In the genomic region with DNA sequence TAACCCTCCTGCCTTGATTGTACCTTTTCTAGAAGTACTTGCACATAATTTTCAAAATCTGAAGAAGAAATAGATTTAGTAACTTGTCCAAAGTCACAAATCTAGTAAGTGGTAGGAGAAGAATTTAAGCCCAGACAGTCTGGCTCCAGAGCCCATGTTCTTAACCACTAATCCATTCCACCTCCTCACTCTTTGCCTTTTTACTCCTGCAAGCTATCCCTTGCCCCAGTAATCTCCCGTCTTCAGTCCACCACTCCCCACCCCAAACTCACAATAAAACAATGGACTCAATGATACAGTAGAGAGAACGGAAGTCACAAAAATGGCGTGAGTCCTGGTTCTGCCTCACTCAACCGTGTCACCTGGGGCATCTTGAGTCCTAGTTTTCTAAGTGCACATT, we compare ENCODE assay signal across 11 cellular contexts. TPM values are rescaled to one million over a fixed set of nuclear protein-coding genes. Genes with fewer than 3 reads are reported as not detected.
DNase-seq lines count a peak whose midpoint lies in the region; ATAC-seq and TF ChIP-seq lines count a peak whose summit lies in the region.
"Had no signal": no experiment of that assay in that cellular context is flagged by ENCODE, and none has a peak within 500 bp of the region (broad histone marks: within the 10 kb centered on the region; RNA-seq: fewer than 3 reads in every experiment).

No MANE protein-coding gene starts in this region.

- peak overlapping the region; percentile 56 for H3K27ac ChIP-seq in GM23248
- H3K27ac ChIP-seq: SK-N-MC had no signal

- no peak overlapping the region; the same call in 1 of the 2 replicates for H3K4me3 ChIP-seq in GM23248
- peak overlapping the region; percentile 80 for H3K4me3 ChIP-seq in adipocyte (ENCODE audit: low read length)
- H3K4me3 ChIP-seq: SK-N-MC had no signal

- in situ Hi-C loops in GM23248 (cut with MboI), result loop anchor here (5.0 kb wide), 1 partner anchor 290 kb away; no protein-coding TSS in a partner anchor

- H3K9me3 ChIP-seq in GM23248 (ENCODE audit: low read depth) (no peaks in the 10 kb centered on the region), adipocyte (ENCODE audit: control insufficient read depth, low read length) (no peaks in the 10 kb centered on the region)

- H3K36me3 Mint-ChIP-seq in T-helper 2 cell treated with Interferon-gamma antibody and Interleukin-4, amounts not matched to agents 5 μg/mL and 100 μg/mL, for 36 hours (ENCODE audit: low read depth), result no peaks in the 10 kb centered on the region
- H3K36me3 Mint-ChIP-seq in nephron (ENCODE audit: low read depth), result peaks cover 12% of the 10 kb centered on the region

- no peaks in the 10 kb centered on the region for H4K20me1 ChIP-seq in GM23248 (ENCODE audit: insufficient read depth)

- H3K27me3 Mint-ChIP-seq in T-helper 2 cell treated with Interferon-gamma antibody and Interleukin-4, amounts not matched to agents 5 μg/mL and 100 μg/mL, for 36 hours (ENCODE audit: low read depth), result no peaks in the 10 kb centered on the region
- no peaks in the 10 kb centered on the region for H3K27me3 Mint-ChIP-seq in nephron (ENCODE audit: low read depth)

- peaks cover 17% of the 10 kb centered on the region for H3K4me1 ChIP-seq in GM23248 (ENCODE audit: insufficient read depth)
- H3K4me1 ChIP-seq in adipocyte (ENCODE audit: control insufficient read depth, insufficient read depth, low read length), result peaks cover 12% of the 10 kb centered on the region

- TF ChIP-seq POLR2A in GM18505 (IDR thresholded peaks at IDR 0.05; ENCODE audit: borderline replicate concordance, extremely low read depth, insufficient read depth, insufficient read length), result no peak

- H3K9me3 Mint-ChIP-seq in T-helper 2 cell treated with Interferon-gamma antibody and Interleukin-4, amounts not matched to agents 5 μg/mL and 100 μg/mL, for 36 hours, result no peaks in the 10 kb centered on the region
- no peaks in the 10 kb centered on the region for H3K9me3 Mint-ChIP-seq in nephron

- H3K4me3 Mint-ChIP-seq in T-helper 2 cell treated with Interferon-gamma antibody and Interleukin-4, amounts not matched to agents 5 μg/mL and 100 μg/mL, for 36 hours, result peak overlapping the region; percentile 66
- no peak overlapping the region for H3K4me3 Mint-ChIP-seq in nephron

- ATAC-seq in GM18505 (IDR thresholded peaks at IDR 0.05; ENCODE audit: unreplicated experiment), result no peak
- ATAC-seq in GM21381 (IDR thresholded peaks at IDR 0.05; ENCODE audit: unreplicated experiment), result no peak

- H3K9me2 ChIP-seq in GM23248 (ENCODE audit: insufficient read depth), result no peaks in the 10 kb centered on the region

- peak overlapping the region; percentile 82 for H3K4me2 ChIP-seq in GM23248 (ENCODE audit: unreplicated experiment)

- no peak overlapping the region for H3K27ac Mint-ChIP-seq in T-helper 2 cell treated with Interferon-gamma antibody and Interleukin-4, amounts not matched to agents 5 μg/mL and 100 μg/mL, for 36 hours
- peak overlapping the region; percentile 9 to 47 (median 24) for H3K27ac Mint-ChIP-seq in nephron

- 0 out of 2 replicates have a peak, but pooled peaks cover 9% of the 10 kb centered on the region for H3F3A ChIP-seq in GM23248 (ENCODE audit: insufficient read depth)

- H3K79me2 ChIP-seq in GM23248 (ENCODE audit: insufficient read depth), result no peaks in the 10 kb centered on the region

- whole genome bisulfite sequencing in GM23248 (ENCODE audit: low coverage in 1 of 2, low lambda C conversion rate in 2 of 2, missing lambda C conversion rate in 2 of 2), 2 experiments, result 78 to 81% methylated on average over 4 of the region's 4 CpGs

- TF ChIP-seq CTCF in nephron (IDR thresholded peaks at IDR 0.05; ENCODE audit: unreplicated experiment in 3 of 3), result no peak

- H3K27me3 ChIP-seq in GM23248 (replicated peaks; ENCODE audit: insufficient read depth) (no peaks in the 10 kb centered on the region), adipocyte (replicated peaks; ENCODE audit: control insufficient read depth, insufficient read depth, low read length) (no peaks in the 10 kb centered on the region)

- peak overlapping the region; percentile 61; the same call in 1 of the 2 replicates for H2AFZ ChIP-seq in GM23248

- H3K9ac ChIP-seq in GM23248, result peak overlapping the region; percentile 59; the same call in 1 of the 2 replicates
- H3K9ac ChIP-seq in adipocyte (ENCODE audit: low read length), result peak overlapping the region; percentile 86

- H3K4me1 Mint-ChIP-seq in T-helper 2 cell treated with Interferon-gamma antibody and Interleukin-4, amounts not matched to agents 5 μg/mL and 100 μg/mL, for 36 hours (ENCODE audit: low read depth), result peaks cover 19% of the 10 kb centered on the region
- H3K4me1 Mint-ChIP-seq in nephron, result peaks cover 40% of the 10 kb centered on the region

- no peak for DNase-seq in T-helper 2 cell treated with Interferon-gamma antibody and Interleukin-4, amounts not matched to agents 5 μg/mL and 100 μg/mL, for 36 hours (ENCODE audit: low spot score)
- DNase-seq in T-helper 2 cell, result no peak
- DNase-seq in GM23248, result peak; percentile 41
- DNase-seq in adipocyte (ENCODE audit: low read depth), result no peak
- no peak for DNase-seq in stimulated activated CD4-positive, alpha-beta T cell treated with anti-CD3 and anti-CD28 coated beads, Interleukin-15, amount 100 ng/mL, for 24 hours
- DNase-seq: amygdala, NCI-H2171 treated with DMSO at 0.1 percent for 48 hours had no signal

- H3K36me3 ChIP-seq in GM23248 (ENCODE audit: low read depth) (no peaks in the 10 kb centered on the region), adipocyte (ENCODE audit: control insufficient read depth, insufficient read depth, low read length, severe bottlenecking) (no peaks in the 10 kb centered on the region)

RNA-seq across cellular contexts. Expression of gene SETMAR, which starts 48.7 kb away (rescaled TPM):
- total RNA-seq in GM23248 (2014; rRNA removed; shearing (Covaris generic)), result 6.1 and 12.5 TPM in 2 replicates
- 7.0 and 7.2 TPM in 2 replicates for polyA plus RNA-seq in GM23248 (2016; fragmentation: Nextera tagmentation; extraction: Ambion mirVana)
